In the genomic region with DNA sequence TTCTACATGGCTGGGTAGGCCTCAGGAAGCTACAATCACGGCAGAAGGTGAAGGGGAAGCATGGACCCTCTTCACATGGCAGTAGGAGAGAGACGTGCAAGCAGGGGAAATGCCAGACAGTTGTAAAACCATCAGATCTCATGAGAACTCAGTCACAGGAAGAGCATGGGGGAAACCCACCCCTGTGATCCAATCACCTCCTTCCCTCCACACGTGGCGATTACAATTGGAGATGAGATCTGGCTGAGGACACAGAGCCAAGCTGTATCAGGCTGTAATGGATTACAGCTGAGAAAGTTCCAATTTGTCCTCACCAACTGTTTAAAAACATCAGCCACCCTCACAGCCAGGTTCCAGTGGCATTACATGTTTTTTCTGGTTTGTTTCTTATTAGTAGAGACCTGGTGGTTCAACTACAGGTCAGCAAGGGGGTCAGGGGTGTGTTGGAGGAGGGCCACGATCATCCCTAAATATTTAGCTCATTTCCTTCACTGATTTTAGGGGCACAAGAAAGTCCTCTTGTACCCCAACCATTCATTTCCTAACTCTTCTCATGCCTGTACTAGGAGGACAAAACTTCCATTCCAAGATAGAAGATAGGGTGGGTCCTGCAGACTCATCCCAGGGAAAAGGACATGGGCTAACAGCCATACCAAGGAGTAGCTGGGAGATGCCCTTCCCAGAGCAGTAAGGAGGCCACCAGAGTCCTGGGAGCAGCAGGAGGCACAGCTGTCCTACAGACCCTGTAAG, we compare ENCODE assay signal across 2 cellular contexts.
TF ChIP-seq lines count a peak whose summit lies in the region.

No MANE protein-coding gene starts in this region.

TF ChIP-seq in GM23338, 12 proteins besides CTCF, POLR2A, EP300 and RAD21 (continued from another document):
- TF ChIP-seq, protein P1, sequence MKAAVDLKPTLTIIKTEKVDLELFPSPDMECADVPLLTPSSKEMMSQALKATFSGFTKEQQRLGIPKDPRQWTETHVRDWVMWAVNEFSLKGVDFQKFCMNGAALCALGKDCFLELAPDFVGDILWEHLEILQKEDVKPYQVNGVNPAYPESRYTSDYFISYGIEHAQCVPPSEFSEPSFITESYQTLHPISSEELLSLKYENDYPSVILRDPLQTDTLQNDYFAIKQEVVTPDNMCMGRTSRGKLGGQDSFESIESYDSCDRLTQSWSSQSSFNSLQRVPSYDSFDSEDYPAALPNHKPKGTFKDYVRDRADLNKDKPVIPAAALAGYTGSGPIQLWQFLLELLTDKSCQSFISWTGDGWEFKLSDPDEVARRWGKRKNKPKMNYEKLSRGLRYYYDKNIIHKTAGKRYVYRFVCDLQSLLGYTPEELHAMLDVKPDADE (IDR thresholded peaks at IDR 0.05) = no peak
- no peak for TF ChIP-seq EZH2phosphoT487 (IDR thresholded peaks at IDR 0.05; ENCODE audit: unreplicated experiment)
- TF ChIP-seq, protein P2, sequence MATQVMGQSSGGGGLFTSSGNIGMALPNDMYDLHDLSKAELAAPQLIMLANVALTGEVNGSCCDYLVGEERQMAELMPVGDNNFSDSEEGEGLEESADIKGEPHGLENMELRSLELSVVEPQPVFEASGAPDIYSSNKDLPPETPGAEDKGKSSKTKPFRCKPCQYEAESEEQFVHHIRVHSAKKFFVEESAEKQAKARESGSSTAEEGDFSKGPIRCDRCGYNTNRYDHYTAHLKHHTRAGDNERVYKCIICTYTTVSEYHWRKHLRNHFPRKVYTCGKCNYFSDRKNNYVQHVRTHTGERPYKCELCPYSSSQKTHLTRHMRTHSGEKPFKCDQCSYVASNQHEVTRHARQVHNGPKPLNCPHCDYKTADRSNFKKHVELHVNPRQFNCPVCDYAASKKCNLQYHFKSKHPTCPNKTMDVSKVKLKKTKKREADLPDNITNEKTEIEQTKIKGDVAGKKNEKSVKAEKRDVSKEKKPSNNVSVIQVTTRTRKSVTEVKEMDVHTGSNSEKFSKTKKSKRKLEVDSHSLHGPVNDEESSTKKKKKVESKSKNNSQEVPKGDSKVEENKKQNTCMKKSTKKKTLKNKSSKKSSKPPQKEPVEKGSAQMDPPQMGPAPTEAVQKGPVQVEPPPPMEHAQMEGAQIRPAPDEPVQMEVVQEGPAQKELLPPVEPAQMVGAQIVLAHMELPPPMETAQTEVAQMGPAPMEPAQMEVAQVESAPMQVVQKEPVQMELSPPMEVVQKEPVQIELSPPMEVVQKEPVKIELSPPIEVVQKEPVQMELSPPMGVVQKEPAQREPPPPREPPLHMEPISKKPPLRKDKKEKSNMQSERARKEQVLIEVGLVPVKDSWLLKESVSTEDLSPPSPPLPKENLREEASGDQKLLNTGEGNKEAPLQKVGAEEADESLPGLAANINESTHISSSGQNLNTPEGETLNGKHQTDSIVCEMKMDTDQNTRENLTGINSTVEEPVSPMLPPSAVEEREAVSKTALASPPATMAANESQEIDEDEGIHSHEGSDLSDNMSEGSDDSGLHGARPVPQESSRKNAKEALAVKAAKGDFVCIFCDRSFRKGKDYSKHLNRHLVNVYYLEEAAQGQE (IDR thresholded peaks at IDR 0.05; ENCODE audit: unreplicated experiment) = no peak
- TF ChIP-seq, protein P3, sequence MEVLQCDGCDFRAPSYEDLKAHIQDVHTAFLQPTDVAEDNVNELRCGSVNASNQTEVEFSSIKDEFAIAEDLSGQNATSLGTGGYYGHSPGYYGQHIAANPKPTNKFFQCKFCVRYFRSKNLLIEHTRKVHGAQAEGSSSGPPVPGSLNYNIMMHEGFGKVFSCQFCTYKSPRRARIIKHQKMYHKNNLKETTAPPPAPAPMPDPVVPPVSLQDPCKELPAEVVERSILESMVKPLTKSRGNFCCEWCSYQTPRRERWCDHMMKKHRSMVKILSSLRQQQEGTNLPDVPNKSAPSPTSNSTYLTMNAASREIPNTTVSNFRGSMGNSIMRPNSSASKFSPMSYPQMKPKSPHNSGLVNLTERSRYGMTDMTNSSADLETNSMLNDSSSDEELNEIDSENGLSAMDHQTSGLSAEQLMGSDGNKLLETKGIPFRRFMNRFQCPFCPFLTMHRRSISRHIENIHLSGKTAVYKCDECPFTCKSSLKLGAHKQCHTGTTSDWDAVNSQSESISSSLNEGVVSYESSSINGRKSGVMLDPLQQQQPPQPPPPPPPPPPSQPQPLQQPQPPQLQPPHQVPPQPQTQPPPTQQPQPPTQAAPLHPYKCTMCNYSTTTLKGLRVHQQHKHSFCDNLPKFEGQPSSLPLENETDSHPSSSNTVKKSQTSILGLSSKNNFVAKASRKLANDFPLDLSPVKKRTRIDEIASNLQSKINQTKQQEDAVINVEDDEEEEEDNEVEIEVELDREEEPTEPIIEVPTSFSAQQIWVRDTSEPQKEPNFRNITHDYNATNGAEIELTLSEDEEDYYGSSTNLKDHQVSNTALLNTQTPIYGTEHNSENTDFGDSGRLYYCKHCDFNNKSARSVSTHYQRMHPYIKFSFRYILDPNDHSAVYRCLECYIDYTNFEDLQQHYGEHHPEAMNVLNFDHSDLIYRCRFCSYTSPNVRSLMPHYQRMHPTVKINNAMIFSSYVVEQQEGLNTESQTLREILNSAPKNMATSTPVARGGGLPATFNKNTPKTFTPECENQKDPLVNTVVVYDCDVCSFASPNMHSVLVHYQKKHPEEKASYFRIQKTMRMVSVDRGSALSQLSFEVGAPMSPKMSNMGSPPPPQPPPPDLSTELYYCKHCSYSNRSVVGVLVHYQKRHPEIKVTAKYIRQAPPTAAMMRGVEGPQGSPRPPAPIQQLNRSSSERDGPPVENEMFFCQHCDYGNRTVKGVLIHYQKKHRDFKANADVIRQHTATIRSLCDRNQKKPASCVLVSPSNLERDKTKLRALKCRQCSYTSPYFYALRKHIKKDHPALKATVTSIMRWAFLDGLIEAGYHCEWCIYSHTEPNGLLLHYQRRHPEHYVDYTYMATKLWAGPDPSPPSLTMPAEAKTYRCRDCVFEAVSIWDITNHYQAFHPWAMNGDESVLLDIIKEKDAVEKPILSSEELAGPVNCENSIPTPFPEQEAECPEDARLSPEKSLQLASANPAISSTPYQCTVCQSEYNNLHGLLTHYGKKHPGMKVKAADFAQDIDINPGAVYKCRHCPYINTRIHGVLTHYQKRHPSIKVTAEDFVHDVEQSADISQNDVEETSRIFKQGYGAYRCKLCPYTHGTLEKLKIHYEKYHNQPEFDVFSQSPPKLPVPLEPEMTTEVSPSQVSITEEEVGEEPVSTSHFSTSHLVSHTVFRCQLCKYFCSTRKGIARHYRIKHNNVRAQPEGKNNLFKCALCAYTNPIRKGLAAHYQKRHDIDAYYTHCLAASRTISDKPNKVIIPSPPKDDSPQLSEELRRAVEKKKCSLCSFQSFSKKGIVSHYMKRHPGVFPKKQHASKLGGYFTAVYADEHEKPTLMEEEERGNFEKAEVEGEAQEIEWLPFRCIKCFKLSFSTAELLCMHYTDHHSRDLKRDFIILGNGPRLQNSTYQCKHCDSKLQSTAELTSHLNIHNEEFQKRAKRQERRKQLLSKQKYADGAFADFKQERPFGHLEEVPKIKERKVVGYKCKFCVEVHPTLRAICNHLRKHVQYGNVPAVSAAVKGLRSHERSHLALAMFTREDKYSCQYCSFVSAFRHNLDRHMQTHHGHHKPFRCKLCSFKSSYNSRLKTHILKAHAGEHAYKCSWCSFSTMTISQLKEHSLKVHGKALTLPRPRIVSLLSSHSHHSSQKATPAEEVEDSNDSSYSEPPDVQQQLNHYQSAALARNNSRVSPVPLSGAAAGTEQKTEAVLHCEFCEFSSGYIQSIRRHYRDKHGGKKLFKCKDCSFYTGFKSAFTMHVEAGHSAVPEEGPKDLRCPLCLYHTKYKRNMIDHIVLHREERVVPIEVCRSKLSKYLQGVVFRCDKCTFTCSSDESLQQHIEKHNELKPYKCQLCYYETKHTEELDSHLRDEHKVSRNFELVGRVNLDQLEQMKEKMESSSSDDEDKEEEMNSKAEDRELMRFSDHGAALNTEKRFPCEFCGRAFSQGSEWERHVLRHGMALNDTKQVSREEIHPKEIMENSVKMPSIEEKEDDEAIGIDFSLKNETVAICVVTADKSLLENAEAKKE (CRISPR knock-in tag; IDR thresholded peaks at IDR 0.05) = no peak
- no peak for TF ChIP-seq CREB1 (CRISPR knock-in tag; IDR thresholded peaks at IDR 0.05; ENCODE audit: low read depth)
- TF ChIP-seq STAT1 (IDR thresholded peaks at IDR 0.05; ENCODE audit: unreplicated experiment) = no peak

TF ChIP-seq in SK-N-SH treated with all-trans-retinoic acid at 6 μM for 48 hours, 23 proteins besides CTCF, POLR2A, EP300 and RAD21 (continued from another document):
- TF ChIP-seq, protein P4, sequence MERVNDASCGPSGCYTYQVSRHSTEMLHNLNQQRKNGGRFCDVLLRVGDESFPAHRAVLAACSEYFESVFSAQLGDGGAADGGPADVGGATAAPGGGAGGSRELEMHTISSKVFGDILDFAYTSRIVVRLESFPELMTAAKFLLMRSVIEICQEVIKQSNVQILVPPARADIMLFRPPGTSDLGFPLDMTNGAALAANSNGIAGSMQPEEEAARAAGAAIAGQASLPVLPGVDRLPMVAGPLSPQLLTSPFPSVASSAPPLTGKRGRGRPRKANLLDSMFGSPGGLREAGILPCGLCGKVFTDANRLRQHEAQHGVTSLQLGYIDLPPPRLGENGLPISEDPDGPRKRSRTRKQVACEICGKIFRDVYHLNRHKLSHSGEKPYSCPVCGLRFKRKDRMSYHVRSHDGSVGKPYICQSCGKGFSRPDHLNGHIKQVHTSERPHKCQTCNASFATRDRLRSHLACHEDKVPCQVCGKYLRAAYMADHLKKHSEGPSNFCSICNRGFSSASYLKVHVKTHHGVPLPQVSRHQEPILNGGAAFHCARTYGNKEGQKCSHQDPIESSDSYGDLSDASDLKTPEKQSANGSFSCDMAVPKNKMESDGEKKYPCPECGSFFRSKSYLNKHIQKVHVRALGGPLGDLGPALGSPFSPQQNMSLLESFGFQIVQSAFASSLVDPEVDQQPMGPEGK (CRISPR knock-in tag; IDR thresholded peaks at IDR 0.05; ENCODE audit: borderline replicate concordance) = no peak
- TF ChIP-seq BACH2 (CRISPR knock-in tag; IDR thresholded peaks at IDR 0.05; ENCODE audit: borderline replicate concordance) (no peak), ZNF565 (CRISPR knock-in tag; conservative IDR thresholded peaks at IDR 0.05; ENCODE audit: low read depth) (no peak), ZNF70 (CRISPR knock-in tag; IDR thresholded peaks at IDR 0.05) (no peak), ISL1 (CRISPR knock-in tag; IDR thresholded peaks at IDR 0.05) (no peak), SNAI2 (CRISPR knock-in tag; IDR thresholded peaks at IDR 0.05) (no peak), ZFP30 (CRISPR knock-in tag; IDR thresholded peaks at IDR 0.05) (no peak), OSR1 (CRISPR knock-in tag; IDR thresholded peaks at IDR 0.05) (no peak)
- TF ChIP-seq, protein P5, sequence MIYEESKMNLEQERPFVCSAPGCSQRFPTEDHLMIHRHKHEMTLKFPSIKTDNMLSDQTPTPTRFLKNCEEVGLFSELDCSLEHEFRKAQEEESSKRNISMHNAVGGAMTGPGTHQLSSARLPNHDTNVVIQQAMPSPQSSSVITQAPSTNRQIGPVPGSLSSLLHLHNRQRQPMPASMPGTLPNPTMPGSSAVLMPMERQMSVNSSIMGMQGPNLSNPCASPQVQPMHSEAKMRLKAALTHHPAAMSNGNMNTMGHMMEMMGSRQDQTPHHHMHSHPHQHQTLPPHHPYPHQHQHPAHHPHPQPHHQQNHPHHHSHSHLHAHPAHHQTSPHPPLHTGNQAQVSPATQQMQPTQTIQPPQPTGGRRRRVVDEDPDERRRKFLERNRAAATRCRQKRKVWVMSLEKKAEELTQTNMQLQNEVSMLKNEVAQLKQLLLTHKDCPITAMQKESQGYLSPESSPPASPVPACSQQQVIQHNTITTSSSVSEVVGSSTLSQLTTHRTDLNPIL (CRISPR knock-in tag; IDR thresholded peaks at IDR 0.05; ENCODE audit: low read depth) = no peak
- TF ChIP-seq, protein P6, sequence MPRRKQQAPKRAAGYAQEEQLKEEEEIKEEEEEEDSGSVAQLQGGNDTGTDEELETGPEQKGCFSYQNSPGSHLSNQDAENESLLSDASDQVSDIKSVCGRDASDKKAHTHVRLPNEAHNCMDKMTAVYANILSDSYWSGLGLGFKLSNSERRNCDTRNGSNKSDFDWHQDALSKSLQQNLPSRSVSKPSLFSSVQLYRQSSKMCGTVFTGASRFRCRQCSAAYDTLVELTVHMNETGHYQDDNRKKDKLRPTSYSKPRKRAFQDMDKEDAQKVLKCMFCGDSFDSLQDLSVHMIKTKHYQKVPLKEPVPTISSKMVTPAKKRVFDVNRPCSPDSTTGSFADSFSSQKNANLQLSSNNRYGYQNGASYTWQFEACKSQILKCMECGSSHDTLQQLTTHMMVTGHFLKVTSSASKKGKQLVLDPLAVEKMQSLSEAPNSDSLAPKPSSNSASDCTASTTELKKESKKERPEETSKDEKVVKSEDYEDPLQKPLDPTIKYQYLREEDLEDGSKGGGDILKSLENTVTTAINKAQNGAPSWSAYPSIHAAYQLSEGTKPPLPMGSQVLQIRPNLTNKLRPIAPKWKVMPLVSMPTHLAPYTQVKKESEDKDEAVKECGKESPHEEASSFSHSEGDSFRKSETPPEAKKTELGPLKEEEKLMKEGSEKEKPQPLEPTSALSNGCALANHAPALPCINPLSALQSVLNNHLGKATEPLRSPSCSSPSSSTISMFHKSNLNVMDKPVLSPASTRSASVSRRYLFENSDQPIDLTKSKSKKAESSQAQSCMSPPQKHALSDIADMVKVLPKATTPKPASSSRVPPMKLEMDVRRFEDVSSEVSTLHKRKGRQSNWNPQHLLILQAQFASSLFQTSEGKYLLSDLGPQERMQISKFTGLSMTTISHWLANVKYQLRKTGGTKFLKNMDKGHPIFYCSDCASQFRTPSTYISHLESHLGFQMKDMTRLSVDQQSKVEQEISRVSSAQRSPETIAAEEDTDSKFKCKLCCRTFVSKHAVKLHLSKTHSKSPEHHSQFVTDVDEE (CRISPR knock-in tag; IDR thresholded peaks at IDR 0.05) = no peak
- TF ChIP-seq, protein P7, sequence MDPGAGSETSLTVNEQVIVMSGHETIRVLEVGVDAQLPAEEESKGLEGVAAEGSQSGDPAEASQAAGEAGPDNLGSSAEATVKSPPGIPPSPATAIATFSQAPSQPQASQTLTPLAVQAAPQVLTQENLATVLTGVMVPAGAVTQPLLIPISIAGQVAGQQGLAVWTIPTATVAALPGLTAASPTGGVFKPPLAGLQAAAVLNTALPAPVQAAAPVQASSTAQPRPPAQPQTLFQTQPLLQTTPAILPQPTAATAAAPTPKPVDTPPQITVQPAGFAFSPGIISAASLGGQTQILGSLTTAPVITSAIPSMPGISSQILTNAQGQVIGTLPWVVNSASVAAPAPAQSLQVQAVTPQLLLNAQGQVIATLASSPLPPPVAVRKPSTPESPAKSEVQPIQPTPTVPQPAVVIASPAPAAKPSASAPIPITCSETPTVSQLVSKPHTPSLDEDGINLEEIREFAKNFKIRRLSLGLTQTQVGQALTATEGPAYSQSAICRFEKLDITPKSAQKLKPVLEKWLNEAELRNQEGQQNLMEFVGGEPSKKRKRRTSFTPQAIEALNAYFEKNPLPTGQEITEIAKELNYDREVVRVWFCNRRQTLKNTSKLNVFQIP (CRISPR knock-in tag; IDR thresholded peaks at IDR 0.05; ENCODE audit: borderline replicate concordance, low read depth) = no peak
